ENCODE assay signal across 25 cellular contexts in the genomic region with DNA sequence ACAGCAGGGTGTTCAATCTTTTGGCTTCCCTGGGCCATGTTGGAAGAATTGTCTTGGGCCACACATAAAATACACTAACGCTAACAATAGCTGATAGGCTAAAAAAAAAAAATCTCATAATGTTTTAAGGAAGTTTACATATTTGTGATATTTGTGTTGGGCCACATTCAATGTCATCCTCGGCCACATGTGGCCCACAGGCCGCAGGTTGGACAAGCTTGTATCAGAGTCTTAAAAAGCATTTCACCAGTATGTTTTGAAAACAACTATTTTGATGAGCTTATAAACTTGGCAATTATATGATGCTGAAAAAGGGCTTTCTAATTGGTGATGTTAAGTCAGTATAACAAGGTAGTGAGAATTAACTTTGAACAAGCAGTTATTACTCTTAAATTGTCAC.
"Had no signal": no experiment of that assay in that cellular context is flagged by ENCODE, and none has a peak within 500 bp of the region (broad histone marks: within the 10 kb centered on the region; RNA-seq: fewer than 3 reads in every experiment).

No MANE protein-coding gene starts in this region.

- H3K9ac ChIP-seq: parathyroid adenoma had no signal

- ATAC-seq: naive thymus-derived CD8-positive, alpha-beta T cell; natural killer cell treated with Interleukin-12 subunit alpha and Interleukin-12 subunit beta and Interleukin-15 and Interleukin-18, amount 100 ng/mL, for 72 hours; psoas muscle; right cardiac atrium; stimulated activated effector memory CD8-positive, alpha-beta T cell treated with anti-CD3 and anti-CD28 coated beads, Interleukin-12 subunit alpha, Interleukin-12 subunit beta, amount 100 ng/mL, for 72 hours; stimulated activated naive B cell treated with anti-CD40 and anti-IgM and Interleukin-4, amounts not matched to agents 10 μg/mL and 1 μg/mL and 100 μg/mL, for 72 hours had no signal

- H3K27me3 ChIP-seq: ovary, right lobe of liver, sigmoid colon, stomach, thyroid gland, tibial nerve, upper lobe of left lung had no signal

- H3K27ac ChIP-seq: ovary, parathyroid adenoma, psoas muscle, right lobe of liver, sigmoid colon, stomach, thoracic aorta, thyroid gland, tibial nerve, upper lobe of left lung had no signal

- H3K4me1 ChIP-seq: parathyroid adenoma, psoas muscle, right lobe of liver, sigmoid colon, thyroid gland, tibial nerve, upper lobe of left lung had no signal

- H3K4me3 ChIP-seq: ovary, psoas muscle, right lobe of liver, sigmoid colon, stomach, thoracic aorta, thyroid gland, tibial nerve, upper lobe of left lung had no signal

- H3K36me3 ChIP-seq: ovary, right lobe of liver, sigmoid colon, stomach, thoracic aorta, thyroid gland, tibial nerve, upper lobe of left lung had no signal

- H2AFZ ChIP-seq: parathyroid adenoma had no signal

- DNase-seq: naive thymus-derived CD8-positive, alpha-beta T cell; nephron progenitor cell; occipital lobe; ovary; posterior cingulate gyrus; psoas muscle; right cardiac atrium; right lobe of liver; sigmoid colon; small intestine; stimulated activated CD4-positive, alpha-beta T cell treated with anti-CD3 and anti-CD28 coated beads, Interleukin-15, amount 100 ng/mL, for 24 hours; stimulated activated CD4-positive, alpha-beta T cell treated with anti-CD3 and anti-CD28 coated beads, Interleukin-2, amount 100 ng/mL, for 24 hours; stimulated activated CD4-positive, alpha-beta T cell treated with anti-CD3 and anti-CD28 coated beads, Interleukin-2, amount 100 ng/mL, for 48 hours; stimulated activated CD4-positive, alpha-beta T cell treated with anti-CD3 and anti-CD28 coated beads, Interleukin-4, amount 100 ng/mL, for 24 hours; stimulated activated naive B cell treated with anti-CD40 and anti-IgM and Interleukin-4, amounts not matched to agents 10 μg/mL and 1 μg/mL and 100 μg/mL, for 72 hours; stimulated activated naive CD4-positive, alpha-beta T cell treated with Interleukin-2 at 50 U/mL for 16 hours; stomach; thyroid gland; trophoblast cell; upper lobe of left lung had no signal

- H3K79me2 ChIP-seq: parathyroid adenoma had no signal

- H3K9me3 ChIP-seq: ovary, psoas muscle, right lobe of liver, sigmoid colon, stomach, thoracic aorta, thyroid gland, tibial nerve, upper lobe of left lung had no signal
